In the genomic region with DNA sequence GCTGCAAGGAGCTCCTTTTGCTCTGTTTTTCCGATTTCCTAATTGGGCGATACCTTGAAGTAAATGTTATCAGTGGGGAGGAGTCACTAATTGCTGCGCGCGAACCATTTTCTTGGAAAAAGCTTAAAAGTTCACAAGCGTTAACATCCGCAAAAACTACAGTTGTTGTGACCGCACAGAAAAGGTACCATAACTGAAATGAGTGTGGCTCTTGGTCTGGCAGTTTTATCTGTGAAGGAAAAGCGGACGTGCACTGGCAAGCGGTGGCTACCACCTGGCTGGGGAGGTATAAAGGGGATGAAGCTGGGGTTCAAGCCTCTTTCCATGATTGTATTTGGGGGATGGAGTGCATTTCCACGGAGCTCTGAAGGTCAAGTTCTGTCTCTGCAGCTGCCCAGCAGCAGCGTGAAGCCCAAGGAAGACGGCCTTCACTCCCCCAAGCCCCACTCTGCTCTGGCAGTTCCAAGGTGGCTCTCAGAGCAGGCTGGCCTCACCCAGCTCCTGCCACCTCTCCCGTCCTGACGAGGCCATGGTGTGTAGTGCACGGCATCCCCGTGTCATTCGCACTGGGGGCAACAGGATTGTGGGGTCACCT, we compare ENCODE assay signal across 16 cellular contexts. TPM values are rescaled to one million over a fixed set of nuclear protein-coding genes. Genes with fewer than 3 reads are reported as not detected.
DNase-seq lines count a peak whose midpoint lies in the region; ATAC-seq, FAIRE-seq and TF ChIP-seq lines count a peak whose summit lies in the region.
"Had no signal": no experiment of that assay in that cellular context is flagged by ENCODE, and none has a peak within 500 bp of the region (broad histone marks: within the 10 kb centered on the region; RNA-seq: fewer than 3 reads in every experiment).

No MANE protein-coding gene starts in this region.

- H2BK15ac ChIP-seq in H1 (ENCODE audit: low read length), result no peak overlapping the region

- CTCF ChIA-PET in mammary epithelial cell (lab: Charles Lee; ENCODE audit: low non-redundant PET) (no interaction called here), H1 (lab: Charles Lee; ENCODE audit: partially characterized antibody) (interaction anchor here (1.1 to 2.4 kb wide), 5 partner anchors 9 to 91 kb away, joined by 3 to 9 read pairs (median 3); a partner anchor contains a TSS)

- H3K4ac ChIP-seq in H1 (replicated peaks; ENCODE audit: insufficient read length, low read depth, low read length), result no peak overlapping the region

- no peak overlapping the region for H3K14ac ChIP-seq in H1 (ENCODE audit: insufficient read length)

- H3K27me3 Mint-ChIP-seq in neural progenitor cell (ENCODE audit: insufficient read depth, low read depth) (peaks cover 2% of the 10 kb centered on the region), chondrocyte (ENCODE audit: low read depth) (no peaks in the 10 kb centered on the region)

- 95% methylated on average over 17 of the region's 19 CpGs for WGBS in mammary epithelial cell (ENCODE audit: low coverage, missing lambda C conversion rate)
- 95% methylated on average over 17 of the region's 19 CpGs; no CpG with 5 or more reads in 1 of the 2 experiments for WGBS in H1 (ENCODE audit: extremely low coverage in 1 of 2, insufficient coverage in 1 of 2, insufficient read length in 1 of 2, insufficient replicate concordance in 2 of 2, low coverage in 1 of 2, low lambda C conversion rate in 2 of 2, missing lambda C conversion rate in 1 of 2), 2 experiments

- H3K36me3 Mint-ChIP-seq in neural progenitor cell (no peaks in the 10 kb centered on the region), chondrocyte (ENCODE audit: low read depth) (no peaks in the 10 kb centered on the region)

- no peaks in the 10 kb centered on the region for H4K20me1 ChIP-seq in mammary epithelial cell (ENCODE audit: insufficient read depth, low read length)
- no peaks in the 10 kb centered on the region for H4K20me1 ChIP-seq in H1 (replicated peaks in 1 of 2; ENCODE audit: control insufficient read depth in 1 of 2, insufficient read depth in 2 of 2, low read length in 2 of 2)
- H4K20me1 ChIP-seq in neural progenitor cell (ENCODE audit: low read depth), result no peaks in the 10 kb centered on the region
- H4K20me1 ChIP-seq: BLaER1 had no signal

- no peaks in the 10 kb centered on the region for H3K9me3 ChIP-seq in mammary epithelial cell (replicated peaks; ENCODE audit: insufficient read depth, low read length)
- no peaks in the 10 kb centered on the region for H3K9me3 ChIP-seq in breast epithelium
- no peaks in the 10 kb centered on the region for H3K9me3 ChIP-seq in H1 (ENCODE audit: insufficient read depth in 2 of 2, low read depth in 1 of 2, low read length in 1 of 2)
- no peaks in the 10 kb centered on the region for H3K9me3 ChIP-seq in neural progenitor cell (ENCODE audit: low read depth)

- no peak overlapping the region for H2AK5ac ChIP-seq in H1 (ENCODE audit: low read depth, low read length)

- H3K4me3 ChIP-seq in mammary epithelial cell (replicated peaks in 1 of 3; ENCODE audit: insufficient read depth in 1 of 3, low read depth in 2 of 3, low read length in 3 of 3) (no peak overlapping the region), breast epithelium (no peak overlapping the region), H1 (ENCODE audit: extremely low read depth in 1 of 4, insufficient read depth in 2 of 4, low read depth in 3 of 4, low read length in 4 of 4) (no peak overlapping the region), neural progenitor cell (no peak overlapping the region)
- H3K4me3 ChIP-seq: BLaER1, GM23338 had no signal

- no peak overlapping the region for H2BK12ac ChIP-seq in H1 (ENCODE audit: low read depth, low read length)

- H3K27ac ChIP-seq in mammary epithelial cell (ENCODE audit: insufficient read depth, low read depth, low read length), result no peak overlapping the region
- no peak overlapping the region for H3K27ac ChIP-seq in breast epithelium
- no peak overlapping the region for H3K27ac ChIP-seq in H1 (ENCODE audit: low read depth, low read length)
- no peak overlapping the region for H3K27ac ChIP-seq in neural progenitor cell
- H3K27ac ChIP-seq: 22Rv1, BLaER1 had no signal

- H4K91ac ChIP-seq in H1 (replicated peaks; ENCODE audit: insufficient read length, low read length), result no peak overlapping the region

- intact Hi-C loops in mammary epithelial cell (cut with micrococcal nuclease), result no loop called here
- intact Hi-C loops in breast epithelium (cut with DNase I; ENCODE audit: low total_unique reads), result no loop called here

- H3K23me2 ChIP-seq in H1 (ENCODE audit: low read depth, low read length), result no peaks in the 10 kb centered on the region

- peaks cover 4% of the 10 kb centered on the region for H3K9me3 Mint-ChIP-seq in neural progenitor cell
- H3K9me3 Mint-ChIP-seq in chondrocyte (ENCODE audit: low read depth), result no peaks in the 10 kb centered on the region
- H3K9me3 Mint-ChIP-seq: GM23338, H9 had no signal

- no peak for TF ChIP-seq RAD21 in H1 (IDR thresholded peaks at IDR 0.05 in 1 of 2, conservative IDR thresholded peaks at IDR 0.05 in 1 of 2; ENCODE audit: low read depth in 2 of 2, low read length in 2 of 2)

- peak overlapping the region; percentile 35; the same call in 1 of the 2 replicates for H4K8ac ChIP-seq in H1 (ENCODE audit: extremely low read depth, insufficient read depth, low read length)

- FAIRE-seq in H1 (lab: Jason Lieb, UNC), result no peak

- no peak for TF ChIP-seq CTCF in mammary epithelial cell (conservative IDR thresholded peaks at IDR 0.05 in 1 of 2, IDR thresholded peaks at IDR 0.05 in 1 of 2; ENCODE audit: extremely low read depth in 1 of 2, insufficient read depth in 1 of 2, low read depth in 1 of 2, low read length in 2 of 2)
- no peak for TF ChIP-seq CTCF in breast epithelium (IDR thresholded peaks at IDR 0.05)
- no peak for TF ChIP-seq CTCF in H1 (IDR thresholded peaks at IDR 0.05; ENCODE audit: control extremely low read depth in 1 of 3, insufficient read depth in 1 of 3, low read depth in 1 of 3, low read length in 3 of 3)
- no peak for TF ChIP-seq CTCF in neural progenitor cell (IDR thresholded peaks at IDR 0.05)
- TF ChIP-seq CTCF in chondrocyte (IDR thresholded peaks at IDR 0.05), result no peak

- H3K4me2 ChIP-seq in mammary epithelial cell (ENCODE audit: insufficient read depth, low read depth, low read length), result no peak overlapping the region
- H3K4me2 ChIP-seq in H1 (ENCODE audit: insufficient read depth in 1 of 2, low read depth in 2 of 2, low read length in 2 of 2), result no peak overlapping the region
- no peak overlapping the region for H3K4me2 ChIP-seq in neural progenitor cell
- H3K4me2 ChIP-seq: BLaER1, GM23338 had no signal

- in situ Hi-C loops in mammary epithelial cell (cut with MboI; ENCODE audit: low sequenced_read_pairs in 2 of 2), result no loop called here

- no peak for TF ChIP-seq EP300 in H1 (IDR thresholded peaks at IDR 0.05; ENCODE audit: borderline replicate concordance in 1 of 2, low read depth in 2 of 2, low read length in 2 of 2)

- H2AFZ ChIP-seq in mammary epithelial cell (ENCODE audit: low read depth, low read length) (no peak overlapping the region), H1 (ENCODE audit: low read length) (no peak overlapping the region), neural progenitor cell (replicated peaks) (no peak overlapping the region)
- H2AFZ ChIP-seq: GM23338 had no signal

- no peaks in the 10 kb centered on the region for H3F3A ChIP-seq in neural progenitor cell (ENCODE audit: low read depth)

- H2BK120ac ChIP-seq in H1 (replicated peaks; ENCODE audit: low read depth, low read length), result no peak overlapping the region

- no peak overlapping the region for H3K56ac ChIP-seq in H1 (replicated peaks; ENCODE audit: insufficient read length, low read depth, low read length)

- H4K5ac ChIP-seq in H1 (ENCODE audit: insufficient read length, low read depth, low read length), result no peak overlapping the region

- H3K36me3 ChIP-seq in mammary epithelial cell (ENCODE audit: insufficient read depth, low read length) (no peaks in the 10 kb centered on the region), breast epithelium (no peaks in the 10 kb centered on the region), H1 (ENCODE audit: control insufficient read depth in 2 of 4, insufficient read depth in 4 of 4, low read length in 3 of 4) (no peaks in the 10 kb centered on the region; a peak in 1 of 8 replicates), neural progenitor cell (no peaks in the 10 kb centered on the region)
- H3K36me3 ChIP-seq: BLaER1 had no signal

- H3K79me1 ChIP-seq in H1 (ENCODE audit: low read depth, low read length), result no peaks in the 10 kb centered on the region

- peaks cover 24% of the 10 kb centered on the region for H3K4me1 Mint-ChIP-seq in neural progenitor cell
- peaks cover 50% of the 10 kb centered on the region for H3K4me1 Mint-ChIP-seq in chondrocyte (ENCODE audit: low read depth)

- no peak for ATAC-seq in GM19397 (IDR thresholded peaks at IDR 0.05; ENCODE audit: unreplicated experiment)
- ATAC-seq: GM23338 had no signal

- no peak overlapping the region for H3K23ac ChIP-seq in H1 (ENCODE audit: insufficient read length)

- H3K79me2 ChIP-seq in mammary epithelial cell (ENCODE audit: insufficient read depth, low read length) (no peaks in the 10 kb centered on the region), H1 (ENCODE audit: control insufficient read depth in 1 of 2, insufficient read depth in 2 of 2, low read length in 2 of 2) (no peaks in the 10 kb centered on the region), neural progenitor cell (ENCODE audit: low read depth) (no peaks in the 10 kb centered on the region)

- dilution Hi-C loops in mammary epithelial cell (cut with HindIII; ENCODE audit: low sequenced_read_pairs), result loop anchor here (5.0 kb wide), 2 partner anchors 35 to 100 kb away; no protein-coding TSS in a partner anchor

- H2BK20ac ChIP-seq in H1 (ENCODE audit: low read length), result no peak overlapping the region

- no peak overlapping the region for H3K18ac ChIP-seq in H1 (ENCODE audit: extremely low read depth, low read length)

- TF ChIP-seq POLR2A in breast epithelium (IDR thresholded peaks at IDR 0.05) (no peak), H1 (IDR thresholded peaks at IDR 0.05; ENCODE audit: control extremely low read depth in 1 of 2, low read depth in 2 of 2, low read length in 2 of 2) (no peak)

- POLR2A ChIA-PET in H1 (lab: Charles Lee; ENCODE audit: partially characterized antibody), result interaction anchor here (0.7 to 3.0 kb wide), 2 partner anchors 10 to 83 kb away, joined by 3 to 7 read pairs; no protein-coding TSS in a partner anchor

- H3K27ac Mint-ChIP-seq in neural progenitor cell (peak overlapping the region; percentile 69), chondrocyte (ENCODE audit: unreplicated experiment) (no peak overlapping the region)
- H3K27ac Mint-ChIP-seq: GM23338, H9 had no signal

- H3K4me1 ChIP-seq in mammary epithelial cell (ENCODE audit: insufficient read depth, low read length), result peaks cover 10% of the 10 kb centered on the region
- H3K4me1 ChIP-seq in breast epithelium, result no peaks in the 10 kb centered on the region
- H3K4me1 ChIP-seq in H1 (replicated peaks in 1 of 4; ENCODE audit: control insufficient read depth in 3 of 4, insufficient read depth in 4 of 4, low read length in 3 of 4), result no peaks in the 10 kb centered on the region
- H3K4me1 ChIP-seq in neural progenitor cell, result peaks cover 6% of the 10 kb centered on the region

- DNase-seq in mammary epithelial cell (no peak), breast epithelium (ENCODE audit: low spot score in 2 of 2) (no peak), H1 (ENCODE audit: low read depth in 1 of 2, low spot score in 2 of 2) (no peak), neural progenitor cell (ENCODE audit: low spot score) (no peak), globus pallidus (ENCODE audit: low spot score) (no peak), chondrocyte (ENCODE audit: low spot score) (no peak), kidney tubule cell (ENCODE audit: low spot score) (no peak)
- DNase-seq: DMS53, GF-D8, H9 had no signal

- no peak overlapping the region for H2BK5ac ChIP-seq in H1 (ENCODE audit: low read depth, low read length)

- no peaks in the 10 kb centered on the region for H3K27me3 ChIP-seq in mammary epithelial cell (ENCODE audit: insufficient read depth, low read length)
- H3K27me3 ChIP-seq in breast epithelium, result no peaks in the 10 kb centered on the region
- peaks cover 0 to 3% (median 1%) of the 10 kb centered on the region in 4 experiments; a peak in 3 of 7 replicates for H3K27me3 ChIP-seq in H1 (replicated peaks in 1 of 4; ENCODE audit: control insufficient read depth in 3 of 4, extremely low read depth in 1 of 4, insufficient read depth in 3 of 4, low read length in 3 of 4)
- H3K27me3 ChIP-seq in neural progenitor cell, result no peaks in the 10 kb centered on the region
- H3K27me3 ChIP-seq: BLaER1 had no signal

- BruUV-seq in mammary epithelial cell (replicated peaks; lab: Mats Ljungman, UMichigan), result TSS peak; percentile 60

- H3K9ac ChIP-seq in mammary epithelial cell (ENCODE audit: insufficient read depth, low read length) (no peak overlapping the region), H1 (replicated peaks in 1 of 4; ENCODE audit: extremely low read depth in 1 of 4, low read depth in 3 of 4, low read length in 3 of 4) (no peak overlapping the region), neural progenitor cell (no peak overlapping the region)
- H3K9ac ChIP-seq: BLaER1 had no signal

- no peak overlapping the region for H3K4me3 Mint-ChIP-seq in neural progenitor cell
- no peak overlapping the region for H3K4me3 Mint-ChIP-seq in chondrocyte (ENCODE audit: unreplicated experiment)
- H3K4me3 Mint-ChIP-seq: GM23338, H9 had no signal

RNA-seq across cellular contexts. Expression of a gene that starts 27.5 kb away (rescaled TPM):
- total RNA-seq in mammary epithelial cell, result under 1 TPM in 1 of 2 donors, not detected in 1; 0.33 TPM
- not detected for polyA plus RNA-seq in mammary epithelial cell
- polyA minus RNA-seq in mammary epithelial cell, result not detected
- under 1 TPM; 0.16 to 0.44 (median 0.33) TPM for total RNA-seq in breast epithelium
- total RNA-seq in H1 (2021; fragmentation: NEBNext Ultra II Directional; extraction: Animal tissue kit (Norgen Biotek cat#: 25700)), result not detected in 2 replicates
- polyA plus RNA-seq in H1 (2011; rRNA removed), result 0.13 and 0.32 TPM in 2 replicates
- 0.37 TPM for polyA plus RNA-seq in H1 (2011; cell fraction: cytosol; rRNA removed)
- 0.31 TPM for polyA plus RNA-seq in H1 (2011; cell fraction: nucleus; rRNA removed)
- 0.07 TPM in 1 of 4 replicates, not detected in the others for polyA plus RNA-seq in H1 (2012, experiment 1 of 2)
- not detected for polyA plus RNA-seq in H1 (2012, experiment 2 of 2)
- 0.14 TPM for polyA plus RNA-seq in H1 (2013, experiment 1 of 2)
- 0.06 TPM for polyA plus RNA-seq in H1 (2013, experiment 2 of 2)
- 0.16 TPM in 1 of 2 replicates, not detected in the other for polyA minus RNA-seq in H1 (2011; rRNA and poly(A)+ RNA removed)
- polyA minus RNA-seq in H1 (2011; cell fraction: cytosol; rRNA and poly(A)+ RNA removed), result not detected
- 0.80 TPM for polyA minus RNA-seq in H1 (2011; cell fraction: nucleus; rRNA and poly(A)+ RNA removed)
- 0.99 TPM in 1 of 2 replicates, not detected in the other for total RNA-seq in neural progenitor cell (ENCODE audit: low replicate concordance)
- total RNA-seq in chondrocyte, result 0.51 to 1.1 TPM (median 1.1 TPM) in 3 replicates
- total RNA-seq: A673, H9, HT1080 had no signal

RNA-seq across cellular contexts. Expression of a gene that starts 32.0 kb away (rescaled TPM):
- total RNA-seq in mammary epithelial cell (under 1 TPM in 1 of 2 donors, not detected in 1; 0.50 TPM), breast epithelium (under 1 TPM in 1 of 3 donors, not detected in 2; 0.15 TPM), neural progenitor cell (ENCODE audit: low replicate concordance) (not detected in 2 replicates), chondrocyte (0.38 to 0.77 TPM (median 0.50 TPM) in 3 replicates)
- polyA plus RNA-seq in mammary epithelial cell (0.02 TPM), H1 (2011; rRNA removed) (0.17 and 0.20 TPM in 2 replicates)
- not detected for polyA minus RNA-seq in mammary epithelial cell
- not detected in 2 replicates for total RNA-seq in H1 (2021; fragmentation: NEBNext Ultra II Directional; extraction: Animal tissue kit (Norgen Biotek cat#: 25700))
- polyA plus RNA-seq in H1 (2011; cell fraction: cytosol; rRNA removed), result 0.12 TPM
- polyA plus RNA-seq in H1 (2011; cell fraction: nucleus; rRNA removed), result 0.34 TPM
- polyA plus RNA-seq in H1 (2012, experiment 1 of 2), result 0.09 to 0.28 TPM (median 0.19 TPM) in 3 of 4 replicates, not detected in the other
- polyA plus RNA-seq in H1 (2012, experiment 2 of 2), result 0.08 TPM
- 0.08 TPM for polyA plus RNA-seq in H1 (2013, experiment 1 of 2)
- 0.09 TPM for polyA plus RNA-seq in H1 (2013, experiment 2 of 2)
- polyA minus RNA-seq in H1 (2011; rRNA and poly(A)+ RNA removed), result 0.29 and 0.44 TPM in 2 replicates
- polyA minus RNA-seq in H1 (2011; cell fraction: cytosol; rRNA and poly(A)+ RNA removed), result not detected
- not detected for polyA minus RNA-seq in H1 (2011; cell fraction: nucleus; rRNA and poly(A)+ RNA removed)
- total RNA-seq: GM23338, H9 had no signal
- polyA plus RNA-seq: GM23338 had no signal

RNA-seq across cellular contexts. Expression of a gene that starts 53.3 kb away (rescaled TPM):
- 1 to 10 TPM in 1 of 2 donors, under 1 TPM in 1; 0.83 to 4.4 TPM for total RNA-seq in mammary epithelial cell
- 1.8 TPM for polyA plus RNA-seq in mammary epithelial cell
- polyA minus RNA-seq in mammary epithelial cell, result 0.67 TPM
- total RNA-seq in breast epithelium, result 1 to 10 TPM in 2 of 3 donors, under 1 TPM in 1; 0.64 to 2.0 (median 1.8) TPM
- 5.0 and 5.4 TPM in 2 replicates for total RNA-seq in H1 (2021; fragmentation: NEBNext Ultra II Directional; extraction: Animal tissue kit (Norgen Biotek cat#: 25700))
- 3.5 and 6.0 TPM in 2 replicates for polyA plus RNA-seq in H1 (2011; rRNA removed)
- polyA plus RNA-seq in H1 (2011; cell fraction: cytosol; rRNA removed), result 4.2 TPM
- 8.3 TPM for polyA plus RNA-seq in H1 (2011; cell fraction: nucleus; rRNA removed)
- 3.9 to 6.9 TPM (median 5.9 TPM) in 4 replicates for polyA plus RNA-seq in H1 (2012, experiment 1 of 2)
- polyA plus RNA-seq in H1 (2012, experiment 2 of 2), result 4.1 TPM
- 4.8 TPM for polyA plus RNA-seq in H1 (2013, experiment 1 of 2)
- 5.1 TPM for polyA plus RNA-seq in H1 (2013, experiment 2 of 2)
- 0.78 and 0.91 TPM in 2 replicates for polyA minus RNA-seq in H1 (2011; rRNA and poly(A)+ RNA removed)
- 2.8 TPM for polyA minus RNA-seq in H1 (2011; cell fraction: cytosol; rRNA and poly(A)+ RNA removed)
- 2.8 TPM for polyA minus RNA-seq in H1 (2011; cell fraction: nucleus; rRNA and poly(A)+ RNA removed)
- 0.88 and 1.9 TPM in 2 replicates for total RNA-seq in neural progenitor cell (ENCODE audit: low replicate concordance)
- 3.0 to 6.1 TPM (median 3.3 TPM) in 3 replicates for total RNA-seq in chondrocyte

RNA-seq across cellular contexts. Expression of a gene that starts 59.2 kb away (rescaled TPM):
- total RNA-seq in mammary epithelial cell, result not detected
- polyA plus RNA-seq in mammary epithelial cell, result not detected
- polyA minus RNA-seq in mammary epithelial cell, result not detected
- total RNA-seq in breast epithelium, result not detected
- not detected in 2 replicates for total RNA-seq in H1 (2021; fragmentation: NEBNext Ultra II Directional; extraction: Animal tissue kit (Norgen Biotek cat#: 25700))
- not detected in 2 replicates for polyA plus RNA-seq in H1 (2011; rRNA removed)
- not detected for polyA plus RNA-seq in H1 (2011; cell fraction: cytosol; rRNA removed)
- polyA plus RNA-seq in H1 (2011; cell fraction: nucleus; rRNA removed), result not detected
- polyA plus RNA-seq in H1 (2012, experiment 1 of 2), result not detected in 4 replicates
- polyA plus RNA-seq in H1 (2012, experiment 2 of 2), result not detected
- not detected for polyA plus RNA-seq in H1 (2013, experiment 1 of 2)
- polyA plus RNA-seq in H1 (2013, experiment 2 of 2), result not detected
- not detected in 2 replicates for polyA minus RNA-seq in H1 (2011; rRNA and poly(A)+ RNA removed)
- not detected for polyA minus RNA-seq in H1 (2011; cell fraction: cytosol; rRNA and poly(A)+ RNA removed)
- polyA minus RNA-seq in H1 (2011; cell fraction: nucleus; rRNA and poly(A)+ RNA removed), result not detected
- not detected in 2 replicates for total RNA-seq in neural progenitor cell (ENCODE audit: low replicate concordance)
- not detected in 3 replicates for total RNA-seq in chondrocyte
- total RNA-seq: A673, GM23338, H9, HT1080 had no signal
- polyA plus RNA-seq: GM23338 had no signal
